Comparison of ENCODE assay signal across 8 cellular contexts in the genomic region with DNA sequence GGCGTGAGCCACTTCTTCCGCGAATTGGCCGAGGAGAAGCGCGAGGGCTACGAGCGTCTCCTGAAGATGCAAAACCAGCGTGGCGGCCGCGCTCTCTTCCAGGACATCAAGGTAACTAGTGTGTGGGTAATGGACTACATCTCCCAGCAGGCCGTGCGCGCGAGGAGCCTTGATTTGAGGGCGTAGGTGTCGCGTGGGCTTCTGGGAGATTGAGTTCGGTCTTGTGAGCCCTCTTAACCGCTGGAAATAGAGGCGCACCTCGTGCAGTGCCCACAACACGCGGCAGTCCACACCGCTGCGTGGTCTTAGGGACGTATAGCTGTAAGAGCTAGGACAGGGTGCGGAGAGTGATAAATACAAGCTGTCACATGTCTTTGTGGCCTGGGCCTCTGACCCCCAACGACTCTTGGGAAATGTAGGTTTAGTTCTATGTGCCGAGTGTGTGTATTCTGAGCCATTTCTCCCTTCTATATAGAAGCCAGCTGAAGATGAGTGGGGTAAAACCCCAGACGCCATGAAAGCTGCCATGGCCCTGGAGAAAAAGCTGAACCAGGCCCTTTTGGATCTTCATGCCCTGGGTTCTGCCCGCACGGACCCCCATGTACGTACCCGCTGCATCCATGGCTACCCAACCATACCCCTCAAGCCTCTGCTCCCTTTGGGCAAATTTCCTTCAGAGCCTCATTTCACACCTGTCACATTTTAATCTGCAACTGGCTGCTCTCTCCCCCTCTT. TPM values are rescaled to one million over a fixed set of nuclear protein-coding genes. Genes with fewer than 3 reads are reported as not detected.
DNase-seq lines count a peak whose midpoint lies in the region; ATAC-seq, FAIRE-seq and TF ChIP-seq lines count a peak whose summit lies in the region.

No MANE protein-coding gene starts in this region.

- TF ChIP-seq POLR2A in H54 (IDR thresholded peaks at IDR 0.05; ENCODE audit: low read depth, low read length): no peak

- peak; percentile 81 for DNase-seq in GM13976 (ENCODE audit: low spot score)
- DNase-seq in NCI-H510A (lab: John Stamatoyannopoulos, UW): peak; percentile 79
- peak; percentile 94 for DNase-seq in activated CD4-positive, alpha-beta T cell treated with anti-CD3 and anti-CD28 coated beads for 48 hours
- DNase-seq in choroid plexus epithelial cell (ENCODE audit: low read depth): peak; percentile 88
- peak; percentile 90 to 93 for DNase-seq in left colon
- DNase-seq in stimulated activated CD4-positive, alpha-beta T cell treated with anti-CD3 and anti-CD28 coated beads, Interleukin-1b, Interleukin-23, amount 100 ng/mL, for 48 hours: peak; percentile 92
- DNase-seq in H54 (ENCODE audit: insufficient read length, low spot score): no peak

- H3K4me3 ChIP-seq in choroid plexus epithelial cell (ENCODE audit: low read depth, low read length): peak overlapping the region; percentile 78

- in situ Hi-C loops in GM13976 (cut with MboI; ENCODE audit: low sequenced_read_pairs, unreplicated experiment): no loop called here

- ATAC-seq in HG03159 (IDR thresholded peaks at IDR 0.05; ENCODE audit: unreplicated experiment) (peak; percentile 30), left colon (peak; percentile 41)

- TF ChIP-seq CTCF in GM13976 (IDR thresholded peaks at IDR 0.05; ENCODE audit: borderline replicate concordance, control extremely low read depth, extremely low read depth, insufficient read depth, missing control alignments): no peak
- no peak for TF ChIP-seq CTCF in choroid plexus epithelial cell (conservative IDR thresholded peaks at IDR 0.05; ENCODE audit: low read depth, low read length)

- no peak for FAIRE-seq in H54 (lab: Jason Lieb, UNC)

- intact Hi-C loops in left colon (cut with DNase I, micrococcal nuclease): loop anchor here in 1 of 2 donors (10.0 kb wide), 1 partner anchor 91 kb away; a partner anchor contains a TSS

RNA-seq across cellular contexts. Expression of a gene that starts 0.9 kb away (rescaled TPM):
- 1,000 to 10,000 TPM in 1 of 2 donors, 100 to 1,000 TPM in 1; 931 to 1,901 TPM for total RNA-seq in left colon

RNA-seq across cellular contexts. Expression of a gene that starts 11.3 kb away (rescaled TPM):
- total RNA-seq in left colon: 100 to 1,000 TPM; 128 to 174 TPM

RNA-seq across cellular contexts. Expression of a gene that starts 27.1 kb away (rescaled TPM):
- total RNA-seq in left colon: 10 to 100 TPM; 41.4 to 48.6 TPM

RNA-seq across cellular contexts. Expression of a gene that starts 27.7 kb away (rescaled TPM):
- 10 to 100 TPM; 47.9 to 56.7 TPM for total RNA-seq in left colon

RNA-seq across cellular contexts. Expression of a gene that starts 32.5 kb away (rescaled TPM):
- under 1 TPM in 1 of 2 donors, not detected in 1; 0.56 TPM for total RNA-seq in left colon
